1 cellular context compared by ENCODE assay signal in the genomic region with DNA sequence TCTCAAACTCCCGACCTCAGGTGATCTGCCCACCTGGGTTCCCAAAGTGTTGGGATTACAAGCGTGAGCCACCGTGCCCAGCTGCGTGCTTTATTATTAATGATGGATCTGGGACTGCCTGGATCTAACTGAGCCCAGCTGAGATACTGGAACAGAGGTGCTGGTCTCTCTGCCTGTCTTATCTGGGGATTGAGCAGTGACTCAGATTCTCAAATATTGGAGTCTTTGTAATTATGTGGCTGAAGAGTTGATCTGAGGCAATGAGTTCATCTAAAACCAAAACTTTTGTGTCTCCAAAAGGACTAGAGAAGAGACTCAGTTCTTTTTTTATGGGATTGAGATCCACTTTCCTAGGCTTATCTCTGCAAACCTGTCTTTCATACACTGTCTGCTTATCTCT.
TF ChIP-seq lines count a peak whose summit lies in the region.

No MANE protein-coding gene starts in this region.

TF ChIP-seq in K562, 482 proteins besides CTCF, POLR2A, EP300 and RAD21:
- TF ChIP-seq CAMTA2 (CRISPR knock-in tag; conservative IDR thresholded peaks at IDR 0.05) (no peak), ARID1B (IDR thresholded peaks at IDR 0.05) (0 out of 2 replicates have a peak, but pooled peaks have one; percentile 22), CBFA2T3 (IDR thresholded peaks at IDR 0.05) (peak; percentile 27; the same call in 1 of the 2 replicates)
- TF ChIP-seq, protein P1, sequence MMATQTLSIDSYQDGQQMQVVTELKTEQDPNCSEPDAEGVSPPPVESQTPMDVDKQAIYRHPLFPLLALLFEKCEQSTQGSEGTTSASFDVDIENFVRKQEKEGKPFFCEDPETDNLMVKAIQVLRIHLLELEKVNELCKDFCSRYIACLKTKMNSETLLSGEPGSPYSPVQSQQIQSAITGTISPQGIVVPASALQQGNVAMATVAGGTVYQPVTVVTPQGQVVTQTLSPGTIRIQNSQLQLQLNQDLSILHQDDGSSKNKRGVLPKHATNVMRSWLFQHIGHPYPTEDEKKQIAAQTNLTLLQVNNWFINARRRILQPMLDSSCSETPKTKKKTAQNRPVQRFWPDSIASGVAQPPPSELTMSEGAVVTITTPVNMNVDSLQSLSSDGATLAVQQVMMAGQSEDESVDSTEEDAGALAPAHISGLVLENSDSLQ (IDR thresholded peaks at IDR 0.05) = 0 out of 2 replicates have a peak, but pooled peaks have one; percentile 18
